ENCODE assay signal across 9 cellular contexts in genomic region chrX:141278306-141278705, GRCh38. TPM values are rescaled to one million over a fixed set of nuclear protein-coding genes. Genes with fewer than 3 reads are reported as not detected.
DNase-seq lines count a peak whose midpoint lies in the region; ATAC-seq and TF ChIP-seq lines count a peak whose summit lies in the region.
"Had no signal": no experiment of that assay in that cellular context is flagged by ENCODE, and none has a peak within 500 bp of the region (broad histone marks: within the 10 kb centered on the region; RNA-seq: fewer than 3 reads in every experiment).

No MANE protein-coding gene starts in this region.

- no peaks in the 10 kb centered on the region for H3K27me3 ChIP-seq in MM.1S (replicated peaks; ENCODE audit: insufficient read depth, low read length)
- H3K27me3 ChIP-seq in sigmoid colon = no peaks in the 10 kb centered on the region

- H3K79me2 ChIP-seq in MM.1S (ENCODE audit: low read length) = no peaks in the 10 kb centered on the region

- no peaks in the 10 kb centered on the region for H4K20me1 ChIP-seq in MM.1S (ENCODE audit: insufficient read depth, low read length)

- no peak for ATAC-seq in HG02938 (IDR thresholded peaks at IDR 0.05; ENCODE audit: unreplicated experiment)
- ATAC-seq in activated naive CD8-positive, alpha-beta T cell treated with anti-CD3 and anti-CD28 coated beads, Interleukin-2, amount 50 U/mL, for 24 hours = no peak

- no peaks in the 10 kb centered on the region for H3F3A ChIP-seq in MM.1S (ENCODE audit: insufficient read depth, low read length)

- H3K4me1 Mint-ChIP-seq in brain = peaks cover 6% of the 10 kb centered on the region
- no peaks in the 10 kb centered on the region for H3K4me1 Mint-ChIP-seq in nephron
- no peaks in the 10 kb centered on the region for H3K4me1 Mint-ChIP-seq in activated naive CD8-positive, alpha-beta T cell treated with anti-CD3 and anti-CD28 coated beads, Interleukin-2, amount 50 U/mL, for 24 hours
- H3K4me1 Mint-ChIP-seq: CD4-positive, CD25-positive, alpha-beta regulatory T cell had no signal

- H3K4me3 Mint-ChIP-seq in brain = no peak overlapping the region
- H3K4me3 Mint-ChIP-seq in nephron = no peak overlapping the region
- no peak overlapping the region for H3K4me3 Mint-ChIP-seq in activated naive CD8-positive, alpha-beta T cell treated with anti-CD3 and anti-CD28 coated beads, Interleukin-2, amount 50 U/mL, for 24 hours
- H3K4me3 Mint-ChIP-seq: CD4-positive, CD25-positive, alpha-beta regulatory T cell had no signal

- H3K36me3 Mint-ChIP-seq in brain (no peaks in the 10 kb centered on the region), nephron (ENCODE audit: low read depth) (no peaks in the 10 kb centered on the region)
- no peaks in the 10 kb centered on the region for H3K36me3 Mint-ChIP-seq in activated naive CD8-positive, alpha-beta T cell treated with anti-CD3 and anti-CD28 coated beads, Interleukin-2, amount 50 U/mL, for 24 hours (ENCODE audit: low read depth)
- H3K36me3 Mint-ChIP-seq: CD4-positive, CD25-positive, alpha-beta regulatory T cell had no signal

- no peaks in the 10 kb centered on the region for H3K9me2 ChIP-seq in MM.1S (replicated peaks; ENCODE audit: insufficient read depth, low read length)

- WGBS in sigmoid colon, 2 donors = 50 to 56% methylated on average over 3 of the region's 3 CpGs

- DNase-seq in NCI-H1694 treated with DMSO at 0.1 percent for 48 hours (lab: John Stamatoyannopoulos, UW) (peak; percentile 1), NCI-H1694 (lab: John Stamatoyannopoulos, UW) (no peak), MM.1S (peak; percentile 10), sigmoid colon (no peak)
- no peak for DNase-seq in activated naive CD8-positive, alpha-beta T cell treated with anti-CD3 and anti-CD28 coated beads, Interleukin-2, amount 50 U/mL, for 24 hours

- TF ChIP-seq CTCF in MM.1S (IDR thresholded peaks at IDR 0.05; ENCODE audit: low read length) = peak; percentile 46
- peak; percentile 58 to 67 for TF ChIP-seq CTCF in brain (conservative IDR thresholded peaks at IDR 0.05)
- TF ChIP-seq CTCF in nephron (IDR thresholded peaks at IDR 0.05; ENCODE audit: unreplicated experiment in 3 of 3) = peak; percentile 41 to 56 (median 43)
- no peak for TF ChIP-seq CTCF in sigmoid colon (IDR thresholded peaks at IDR 0.05)

- H3K4me1 ChIP-seq in MM.1S (ENCODE audit: low read length) (no peaks in the 10 kb centered on the region), sigmoid colon (no peaks in the 10 kb centered on the region)

- H3K9me3 ChIP-seq in MM.1S (replicated peaks; ENCODE audit: insufficient read depth, low read length) (no peaks in the 10 kb centered on the region), sigmoid colon (no peaks in the 10 kb centered on the region)

- no peak for TF ChIP-seq POLR2A in sigmoid colon (IDR thresholded peaks at IDR 0.05)

- H3K4me3 ChIP-seq in MM.1S (ENCODE audit: low read length) (no peak overlapping the region), sigmoid colon (no peak overlapping the region)

- H3K4me2 ChIP-seq in MM.1S (ENCODE audit: low read depth, low read length) = no peak overlapping the region

- H3K27ac ChIP-seq in MM.1S (ENCODE audit: low read length) = no peak overlapping the region
- no peak overlapping the region for H3K27ac ChIP-seq in sigmoid colon

- H3K27ac Mint-ChIP-seq in brain = no peak overlapping the region
- no peak overlapping the region for H3K27ac Mint-ChIP-seq in nephron
- no peak overlapping the region for H3K27ac Mint-ChIP-seq in activated naive CD8-positive, alpha-beta T cell treated with anti-CD3 and anti-CD28 coated beads, Interleukin-2, amount 50 U/mL, for 24 hours
- H3K27ac Mint-ChIP-seq: CD4-positive, CD25-positive, alpha-beta regulatory T cell had no signal

- TF ChIP-seq EP300 in sigmoid colon (IDR thresholded peaks at IDR 0.05) = no peak

- no peaks in the 10 kb centered on the region for H3K27me3 Mint-ChIP-seq in brain
- H3K27me3 Mint-ChIP-seq in nephron (ENCODE audit: low read depth) = no peaks in the 10 kb centered on the region
- H3K27me3 Mint-ChIP-seq in activated naive CD8-positive, alpha-beta T cell treated with anti-CD3 and anti-CD28 coated beads, Interleukin-2, amount 50 U/mL, for 24 hours = no peaks in the 10 kb centered on the region
- H3K27me3 Mint-ChIP-seq: CD4-positive, CD25-positive, alpha-beta regulatory T cell had no signal

- no peak overlapping the region for H3K9ac ChIP-seq in MM.1S (ENCODE audit: low read length)

- H3K9me3 Mint-ChIP-seq in brain (no peaks in the 10 kb centered on the region), nephron (no peaks in the 10 kb centered on the region)
- H3K9me3 Mint-ChIP-seq in activated naive CD8-positive, alpha-beta T cell treated with anti-CD3 and anti-CD28 coated beads, Interleukin-2, amount 50 U/mL, for 24 hours = no peaks in the 10 kb centered on the region

- H3K36me3 ChIP-seq in MM.1S (replicated peaks; ENCODE audit: insufficient read depth, low read length) = no peaks in the 10 kb centered on the region
- no peaks in the 10 kb centered on the region for H3K36me3 ChIP-seq in sigmoid colon

- intact Hi-C loops in sigmoid colon (cut with DNase I) = no loop called here

- no peak overlapping the region for H2AFZ ChIP-seq in MM.1S (ENCODE audit: low read length)

RNA-seq across cellular contexts. Expression of gene SPANXC, which starts 36.0 kb away (rescaled TPM):
- polyA plus RNA-seq in brain (ENCODE audit: insufficient read depth, low read depth, low replicate concordance) = not detected
- not detected for total RNA-seq in sigmoid colon
- polyA plus RNA-seq in sigmoid colon = not detected
- total RNA-seq: CD4-positive, CD25-positive, alpha-beta regulatory T cell had no signal
- polyA plus RNA-seq: CD4-positive, CD25-positive, alpha-beta regulatory T cell had no signal

Comparison
In these comparisons a context has a peak if more than half of its experiments do, and no peak if none do; other contexts are left out.
1. DNase-seq: peak in NCI-H1694 treated with DMSO at 0.1 percent for 48 hours (single experiment) and MM.1S (single experiment); none in NCI-H1694 (single experiment), sigmoid colon (single experiment) and activated naive CD8-positive, alpha-beta T cell treated with anti-CD3 and anti-CD28 coated beads, Interleukin-2, amount 50 U/mL, for 24 hours (single experiment).
2. CTCF ChIP-seq: peak in MM.1S (single experiment), brain (2 of 2) and nephron (3 of 3); none in sigmoid colon (0 of 4).